26 cellular contexts compared by ENCODE assay signal in genomic region chr2:22958281-22958680, GRCh38.
DNase-seq lines count a peak whose midpoint lies in the region; ATAC-seq, FAIRE-seq and TF ChIP-seq lines count a peak whose summit lies in the region.
"Had no signal": no experiment of that assay in that cellular context is flagged by ENCODE, and none has a peak within 500 bp of the region (broad histone marks: within the 10 kb centered on the region; RNA-seq: fewer than 3 reads in every experiment).

No MANE protein-coding gene starts in this region.

- intact Hi-C loops in HepG2 (cut with micrococcal nuclease; ENCODE audit: unreplicated experiment) (no loop called here), right lobe of liver (cut with DNase I) (no loop called here)

- in situ Hi-C loops in HepG2 (cut with HindIII; ENCODE audit: extremely low pct_ligation_motif_present, low pct_unique_long_range_greater_than_20kb): no loop called here

- TF ChIP-seq POLR2A in HepG2 (IDR thresholded peaks at IDR 0.05; ENCODE audit: insufficient read depth in 1 of 2, low read depth in 2 of 2, low read length in 2 of 2): no peak
- no peak for TF ChIP-seq POLR2A in right lobe of liver (IDR thresholded peaks at IDR 0.05)

- BruUV-seq in HepG2 (replicated peaks; lab: Mats Ljungman, UMichigan): no TSS peak

- FAIRE-seq in HepG2 (lab: Jason Lieb, UNC): no peak
- FAIRE-seq: GM12878, GM12892, GM18507, GM19239 had no signal

- H3K36me3 ChIP-seq in HepG2 (replicated peaks in 1 of 2; ENCODE audit: control insufficient read depth in 1 of 2, insufficient read depth in 2 of 2, low read length in 2 of 2) (no peaks in the 10 kb centered on the region), right lobe of liver (no peaks in the 10 kb centered on the region), Karpas-422 (ENCODE audit: insufficient read depth, low read length) (no peaks in the 10 kb centered on the region)
- H3K36me3 ChIP-seq in BLaER1 treated with 17β-estradiol and CSF1 and Interleukin-3, amounts not matched to agents 10 nM and 100 nM: no peaks in the 10 kb centered on the region
- H3K36me3 ChIP-seq: BE2C had no signal

- no peaks in the 10 kb centered on the region for H3K9me2 ChIP-seq in Karpas-422 (replicated peaks; ENCODE audit: insufficient read depth, low read length)

- H3K4me2 ChIP-seq in HepG2 (ENCODE audit: low read depth, low read length) (no peak overlapping the region), Karpas-422 (ENCODE audit: low read depth, low read length, poor library complexity, severe bottlenecking) (peak overlapping the region; percentile 60)
- peak overlapping the region in 8 of 11 experiments; percentile 11 to 50 (median 42); a peak in 10 of 22 replicates for H3K4me2 ChIP-seq in BLaER1 treated with 17β-estradiol and CSF1 and Interleukin-3, amounts not matched to agents 10 nM and 100 nM

- H4K20me1 ChIP-seq in HepG2 (ENCODE audit: insufficient read depth, low read length): no peaks in the 10 kb centered on the region
- no peaks in the 10 kb centered on the region for H4K20me1 ChIP-seq in BLaER1 treated with 17β-estradiol and CSF1 and Interleukin-3, amounts not matched to agents 10 nM and 100 nM
- no peaks in the 10 kb centered on the region for H4K20me1 ChIP-seq in Karpas-422 (ENCODE audit: insufficient read depth, low read depth, low read length)

- CTCF ChIA-PET in HepG2 (lab: Yijun Ruan, JAX; ENCODE audit: low intra/inter-chr PET ratio, low total read pairs): no interaction called here

- H2AFZ ChIP-seq in HepG2 (ENCODE audit: low read length): no peak overlapping the region
- no peak overlapping the region; the same call in 1 of the 2 replicates for H2AFZ ChIP-seq in Karpas-422 (ENCODE audit: low read length)

- H3K79me2 ChIP-seq in HepG2 (ENCODE audit: insufficient read depth, low read length) (no peaks in the 10 kb centered on the region), Karpas-422 (ENCODE audit: low read length) (no peaks in the 10 kb centered on the region)

- no peak overlapping the region for H3K4me3 ChIP-seq in HepG2 (replicated peaks in 1 of 3; ENCODE audit: insufficient read depth in 1 of 3, low read depth in 2 of 3, low read length in 3 of 3)
- no peak overlapping the region for H3K4me3 ChIP-seq in right lobe of liver
- H3K4me3 ChIP-seq in BLaER1 treated with 17β-estradiol and CSF1 and Interleukin-3, amounts not matched to agents 10 nM and 100 nM: no peak overlapping the region
- H3K4me3 ChIP-seq in Karpas-422 (ENCODE audit: low read length): peak overlapping the region; percentile 40
- H3K4me3 ChIP-seq: GM12878 had no signal

- H3K9ac ChIP-seq in HepG2 (ENCODE audit: insufficient read depth, low read depth, low read length): no peak overlapping the region
- H3K9ac ChIP-seq in BLaER1 treated with 17β-estradiol and CSF1 and Interleukin-3, amounts not matched to agents 10 nM and 100 nM: no peak overlapping the region
- H3K9ac ChIP-seq in Karpas-422 (ENCODE audit: low read length): peak overlapping the region; percentile 22

- H3K9me3 ChIP-seq in HepG2 (ENCODE audit: low read length): no peaks in the 10 kb centered on the region
- H3K9me3 ChIP-seq in right lobe of liver: no peaks in the 10 kb centered on the region
- H3K9me3 ChIP-seq in BLaER1 treated with 17β-estradiol and CSF1 and Interleukin-3, amounts not matched to agents 10 nM and 100 nM (replicated peaks in 1 of 11): no peaks in the 10 kb centered on the region; a peak in 1 of 22 replicates
- H3K9me3 ChIP-seq in Karpas-422 (ENCODE audit: low read length): no peaks in the 10 kb centered on the region
- H3K9me3 ChIP-seq: BE2C had no signal

- H3K27ac ChIP-seq in HepG2 (ENCODE audit: extremely low read length, insufficient read depth, low read length): no peak overlapping the region
- H3K27ac ChIP-seq in right lobe of liver: no peak overlapping the region
- no peak overlapping the region for H3K27ac ChIP-seq in BLaER1 treated with 17β-estradiol and CSF1 and Interleukin-3, amounts not matched to agents 10 nM and 100 nM
- peak overlapping the region; percentile 83 for H3K27ac ChIP-seq in Karpas-422 (ENCODE audit: low read length)
- H3K27ac ChIP-seq: 22Rv1 had no signal

- TF ChIP-seq RAD21 in HepG2 (CRISPR knock-in tag; IDR thresholded peaks at IDR 0.05): no peak

- 5% methylated on average over 3 of the region's 3 CpGs for WGBS in HepG2 (ENCODE audit: low lambda C conversion rate)
- WGBS in right lobe of liver (ENCODE audit: insufficient coverage, low coverage, low lambda C conversion rate, missing lambda C conversion rate): 57% methylated on average over 3 of the region's 3 CpGs

- DNase-seq in HepG2 (ENCODE audit: low spot score): no peak
- DNase-seq in right lobe of liver: no peak
- peak; percentile 82 for DNase-seq in Karpas-422
- no peak for DNase-seq in stimulated activated CD4-positive, alpha-beta T cell treated with anti-CD3 and anti-CD28 coated beads, Interleukin-1b, Interleukin-23, amount 100 ng/mL, for 48 hours
- no peak for DNase-seq in GM19238 (ENCODE audit: insufficient read length, low spot score)
- DNase-seq in activated T-cell treated with anti-CD3 and anti-CD28 coated beads for 4 hours: no peak
- DNase-seq: ACHN; BE2C; C1 segment of cervical spinal cord; CD4-positive, alpha-beta memory T cell; CD4-positive, CD25-positive, alpha-beta regulatory T cell; CD8-positive, alpha-beta memory T cell; COR-L47; DMS 273 treated with DMSO at 0.1 percent for 48 hours; DMS153; DMS53; DMS79; DND-41; EL; GDM1 had no signal

- POLR2A ChIA-PET in HepG2 (lab: Yijun Ruan, JAX): no interaction called here

- no peaks in the 10 kb centered on the region for H3K4me1 ChIP-seq in HepG2 (ENCODE audit: insufficient read depth, low read length)
- H3K4me1 ChIP-seq in right lobe of liver: no peaks in the 10 kb centered on the region
- H3K4me1 ChIP-seq in BLaER1 treated with 17β-estradiol and CSF1 and Interleukin-3, amounts not matched to agents 10 nM and 100 nM: peaks cover 0 to 14% (median 11%) of the 10 kb centered on the region in 10 experiments; a peak in 13 of 20 replicates
- H3K4me1 ChIP-seq in Karpas-422 (ENCODE audit: low read length): peaks cover 70% of the 10 kb centered on the region
- H3K4me1 ChIP-seq: BE2C had no signal

- TF ChIP-seq CTCF in HepG2 (CRISPR knock-in tag; IDR thresholded peaks at IDR 0.05): no peak
- TF ChIP-seq CTCF in right lobe of liver (IDR thresholded peaks at IDR 0.05): no peak

- ATAC-seq in HepG2 (no peak), right lobe of liver (no peak)
- ATAC-seq: GM12878 had no signal

- TF ChIP-seq EP300 in HepG2 (IDR thresholded peaks at IDR 0.05; ENCODE audit: low read depth in 2 of 2, low read length in 2 of 2): no peak
- no peak for TF ChIP-seq EP300 in HepG2 (CRISPR knock-in tag; IDR thresholded peaks at IDR 0.05; ENCODE audit: borderline replicate concordance)

- H3K27me3 ChIP-seq in HepG2 (ENCODE audit: control insufficient read depth in 1 of 2, insufficient read depth in 2 of 2, low read length in 2 of 2) (peaks cover 0 to 1% of the 10 kb centered on the region in 2 experiments; a peak in 1 of 5 replicates), right lobe of liver (no peaks in the 10 kb centered on the region), Karpas-422 (ENCODE audit: low read length) (no peaks in the 10 kb centered on the region)
- H3K27me3 ChIP-seq in BLaER1 treated with 17β-estradiol and CSF1 and Interleukin-3, amounts not matched to agents 10 nM and 100 nM: no peaks in the 10 kb centered on the region
- H3K27me3 ChIP-seq: BE2C had no signal

TF ChIP-seq in HepG2, 621 proteins besides CTCF, POLR2A, EP300 and RAD21:
- peak; percentile 74 to 86 for TF ChIP-seq MAFK (conservative IDR thresholded peaks at IDR 0.05 in 1 of 2, IDR thresholded peaks at IDR 0.05 in 1 of 2; ENCODE audit: low read length in 2 of 2)
- TF ChIP-seq POLR2AphosphoS5 (IDR thresholded peaks at IDR 0.05; ENCODE audit: low read depth, low read length): no peak
- TF ChIP-seq HMGA1 (CRISPR knock-in tag; conservative IDR thresholded peaks at IDR 0.05): no peak
- TF ChIP-seq ZNF280D (CRISPR knock-in tag; IDR thresholded peaks at IDR 0.05): no peak
- no peak for TF ChIP-seq ZNF101 (CRISPR knock-in tag; IDR thresholded peaks at IDR 0.05; ENCODE audit: borderline replicate concordance, low read depth)
- TF ChIP-seq ZNF614 (CRISPR knock-in tag; IDR thresholded peaks at IDR 0.05; ENCODE audit: borderline replicate concordance): no peak
- TF ChIP-seq HNF4G (IDR thresholded peaks at IDR 0.05; ENCODE audit: borderline replicate concordance, low read depth, low read length): no peak
- no peak for TF ChIP-seq HNF4G (CRISPR knock-in tag; IDR thresholded peaks at IDR 0.05; ENCODE audit: borderline replicate concordance, low read depth)
- no peak for TF ChIP-seq ATAD3A (CRISPR knock-in tag; IDR thresholded peaks at IDR 0.05)
- no peak for TF ChIP-seq SRSF9 (IDR thresholded peaks at IDR 0.05; ENCODE audit: borderline replicate concordance, insufficient read depth, low read depth, low read length, poor library complexity, severe bottlenecking)
- peak; percentile 68 for TF ChIP-seq MAFF (IDR thresholded peaks at IDR 0.05; ENCODE audit: low read depth, low read length)
TF ChIP-seq in HepG2: peak in this region for 2.
